In the genomic region with DNA sequence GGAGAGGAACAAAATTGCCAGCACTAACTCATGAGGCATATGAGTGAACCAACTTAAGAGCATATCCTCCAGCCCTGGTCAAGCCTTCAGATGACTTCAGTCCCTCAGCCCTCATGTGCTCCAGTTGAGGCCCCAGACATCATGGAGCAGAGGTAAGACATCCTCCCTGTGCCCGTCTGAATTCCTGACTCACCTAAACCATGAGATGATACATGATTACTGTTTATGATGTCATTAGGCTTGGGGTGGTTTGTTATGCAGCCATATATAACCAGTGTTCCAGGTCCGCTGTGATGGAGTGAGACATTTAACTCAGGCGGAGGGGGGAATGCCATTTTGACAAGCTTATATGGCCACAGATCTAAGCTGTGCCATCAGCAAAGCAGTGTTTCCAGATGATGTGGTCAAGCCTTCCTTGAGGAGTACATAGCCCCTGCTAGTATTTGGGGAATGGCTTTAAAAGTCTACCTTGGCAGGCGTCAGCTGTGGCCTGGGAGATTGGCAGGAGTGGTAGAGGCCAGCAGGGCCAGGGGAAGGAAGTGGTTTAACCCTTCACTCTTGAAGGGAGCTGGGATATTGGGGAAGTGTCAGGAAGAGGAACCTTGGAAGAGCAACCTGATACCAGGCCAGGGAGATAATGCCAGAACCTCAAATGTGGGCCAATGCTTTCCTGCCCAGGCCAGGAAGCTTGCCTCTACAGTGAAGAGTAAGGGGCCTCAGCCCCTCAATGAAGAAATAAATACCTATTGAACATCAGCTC, we compare ENCODE assay signal across 21 cellular contexts.
"Had no signal": no experiment of that assay in that cellular context is flagged by ENCODE, and none has a peak within 500 bp of the region (broad histone marks: within the 10 kb centered on the region; RNA-seq: fewer than 3 reads in every experiment).

No MANE protein-coding gene starts in this region.

- H3K9ac ChIP-seq: parathyroid adenoma had no signal

- H3K4me1 Mint-ChIP-seq: activated naive CD4-positive, alpha-beta T cell treated with anti-CD3 and anti-CD28 coated beads, Interleukin-2, amount 10 ng/mL, durations not matched to agents 7 days and 5 days had no signal

- H3K27me3 Mint-ChIP-seq: activated CD4-positive, alpha-beta memory T cell treated with anti-CD3 and anti-CD28 coated beads, Interleukin-2, amount 10 ng/mL, durations not matched to agents 7 days and 5 days had no signal

- H3K9me3 Mint-ChIP-seq: activated CD4-positive, alpha-beta memory T cell treated with anti-CD3 and anti-CD28 coated beads, Interleukin-2, amount 10 ng/mL, durations not matched to agents 7 days and 5 days; activated naive CD4-positive, alpha-beta T cell treated with anti-CD3 and anti-CD28 coated beads, Interleukin-2, amount 10 ng/mL, durations not matched to agents 7 days and 5 days had no signal

- H3K4me1 ChIP-seq: adrenal gland, colonic mucosa, heart left ventricle, lower lobe of right lung, parathyroid adenoma, stomach, upper lobe of right lung had no signal

- H3K36me3 ChIP-seq: adrenal gland, colonic mucosa, heart left ventricle, lower lobe of right lung, stomach, thoracic aorta, upper lobe of right lung, WERI-Rb-1 had no signal

- DNase-seq: activated CD4-positive, alpha-beta memory T cell treated with anti-CD3 and anti-CD28 coated beads, Interleukin-2, amount 10 ng/mL, durations not matched to agents 7 days and 5 days; activated CD4-positive, alpha-beta T cell treated with anti-CD3 and anti-CD28 coated beads for 4 hours; activated naive CD4-positive, alpha-beta T cell treated with anti-CD3 and anti-CD28 coated beads, Interleukin-2, amount 10 ng/mL, durations not matched to agents 7 days and 5 days; activated T-cell treated with anti-CD3 and anti-CD28 coated beads, Interleukin-2, amount 50 U/mL, for 24 hours; adrenal gland; central memory CD4-positive, alpha-beta T cell; colonic mucosa; heart left ventricle; immature natural killer cell; left colon; lower lobe of right lung; stimulated activated CD4-positive, alpha-beta T cell treated with anti-CD3 and anti-CD28 coated beads, Interleukin-1b, Interleukin-23, amount 100 ng/mL, for 48 hours; stomach; T-helper 9 cell; upper lobe of right lung; WERI-Rb-1 had no signal

- H3K27me3 ChIP-seq: adrenal gland, colonic mucosa, stomach, upper lobe of right lung had no signal

- H3K27ac ChIP-seq: adrenal gland, colonic mucosa, heart left ventricle, lower lobe of right lung, parathyroid adenoma, stomach, thoracic aorta, upper lobe of right lung had no signal

- H3K27ac Mint-ChIP-seq: activated CD4-positive, alpha-beta memory T cell treated with anti-CD3 and anti-CD28 coated beads, Interleukin-2, amount 10 ng/mL, durations not matched to agents 7 days and 5 days; activated naive CD4-positive, alpha-beta T cell treated with anti-CD3 and anti-CD28 coated beads, Interleukin-2, amount 10 ng/mL, durations not matched to agents 7 days and 5 days; activated T-cell treated with anti-CD3 and anti-CD28 coated beads, Interleukin-2, amount 50 U/mL, for 24 hours; immature natural killer cell; mesothelial cell of epicardium had no signal

- H3K9me3 ChIP-seq: adrenal gland, colonic mucosa, lower lobe of right lung had no signal

- H3K36me3 Mint-ChIP-seq: activated naive CD4-positive, alpha-beta T cell treated with anti-CD3 and anti-CD28 coated beads, Interleukin-2, amount 10 ng/mL, durations not matched to agents 7 days and 5 days; immature natural killer cell; mesothelial cell of epicardium had no signal

- H2AFZ ChIP-seq: parathyroid adenoma had no signal

- ATAC-seq: heart left ventricle, left colon, lower lobe of right lung had no signal

- FAIRE-seq: frontal cortex had no signal

- H3K79me2 ChIP-seq: parathyroid adenoma had no signal

- H3K4me3 ChIP-seq: adrenal gland, colonic mucosa, heart left ventricle, lower lobe of right lung, stomach, thoracic aorta, upper lobe of right lung had no signal

- H3K4me3 Mint-ChIP-seq: activated CD4-positive, alpha-beta memory T cell treated with anti-CD3 and anti-CD28 coated beads, Interleukin-2, amount 10 ng/mL, durations not matched to agents 7 days and 5 days; activated naive CD4-positive, alpha-beta T cell treated with anti-CD3 and anti-CD28 coated beads, Interleukin-2, amount 10 ng/mL, durations not matched to agents 7 days and 5 days; activated T-cell treated with anti-CD3 and anti-CD28 coated beads, Interleukin-2, amount 50 U/mL, for 24 hours; immature natural killer cell; mesothelial cell of epicardium; neural crest cell had no signal
